9 cellular contexts compared by ENCODE assay signal in genomic region chr11:2940166-2940929, GRCh38. TPM values are rescaled to one million over a fixed set of nuclear protein-coding genes. Genes with fewer than 3 reads are reported as not detected.
A peak's percentile ranks its signal among the peaks of the same experiment; 100 is the strongest.
DNase-seq lines count a peak whose midpoint lies in the region; ATAC-seq and TF ChIP-seq lines count a peak whose summit lies in the region.
"Had no signal": no experiment of that assay in that cellular context is flagged by ENCODE, and none has a peak within 500 bp of the region (broad histone marks: within the 10 kb centered on the region; RNA-seq: fewer than 3 reads in every experiment).

No MANE protein-coding gene starts in this region.

- CTCF ChIA-PET in activated B cell treated with CpG ODN at 0.5 μM for 24 hours (lab: Charles Lee) = interaction anchor here (1.7 kb wide), 1 partner anchor 10 kb away, joined by 6 read pairs; no protein-coding TSS in a partner anchor

- no peak overlapping the region for H3K4me3 ChIP-seq in stomach

- 39 to 49% (median 40%) methylated on average over 14 to 15 of the region's 15 CpGs for WGBS in stomach, 5 donors

- H3K27me3 ChIP-seq in stomach = no peaks in the 10 kb centered on the region

- intact Hi-C loops in activated B cell treated with CpG ODN at 0.5 μM for 24 hours (cut with micrococcal nuclease) (no loop called here), cardiac septum (cut with DNase I) (no loop called here), stomach (cut with DNase I; ENCODE audit: low total_unique reads) (no loop called here)

- POLR2A ChIA-PET in activated B cell treated with CpG ODN at 0.5 μM for 24 hours (lab: Charles Lee) = no interaction called here

- peaks cover 0 to 18% (median 10%) of the 10 kb centered on the region in 4 donors for H3K9me3 ChIP-seq in stomach

- peaks cover 2% of the 10 kb centered on the region for H3K4me1 Mint-ChIP-seq in activated B cell treated with CpG ODN at 0.5 μM for 24 hours

- H3K36me3 Mint-ChIP-seq in activated B cell treated with CpG ODN at 0.5 μM for 24 hours (ENCODE audit: low read depth) = peaks cover 16% of the 10 kb centered on the region

- no peak overlapping the region for H3K27ac Mint-ChIP-seq in activated B cell treated with CpG ODN at 0.5 μM for 24 hours

- TF ChIP-seq EP300 in stomach (IDR thresholded peaks at IDR 0.05) = no peak

- no peak overlapping the region for H3K4me3 Mint-ChIP-seq in activated B cell treated with CpG ODN at 0.5 μM for 24 hours

- ATAC-seq in activated B cell treated with CpG ODN at 0.5 μM for 24 hours (ENCODE audit: low read depth) (peak; percentile 66), GM18868 (IDR thresholded peaks at IDR 0.05; ENCODE audit: unreplicated experiment) (no peak), HG03378 (IDR thresholded peaks at IDR 0.05; ENCODE audit: unreplicated experiment) (no peak), GM18517 (IDR thresholded peaks at IDR 0.05; ENCODE audit: unreplicated experiment) (no peak)

- no peaks in the 10 kb centered on the region for H3K27me3 Mint-ChIP-seq in activated B cell treated with CpG ODN at 0.5 μM for 24 hours

- TF ChIP-seq CTCF in activated B cell treated with CpG ODN at 0.5 μM for 24 hours (IDR thresholded peaks at IDR 0.05) (no peak), stomach (IDR thresholded peaks at IDR 0.05) (no peak)

- H3K4me1 ChIP-seq in stomach = peaks cover 21 to 50% (median 36%) of the 10 kb centered on the region in 4 donors

- H3K27ac ChIP-seq in stomach = peak overlapping the region; percentile 56 to 78 (median 67)

- peaks cover 0 to 23% (median 20%) of the 10 kb centered on the region in 4 donors for H3K36me3 ChIP-seq in stomach

- peak; percentile 71 for DNase-seq in activated CD8-positive, alpha-beta memory T cell treated with anti-CD3 and anti-CD28 coated beads, Interleukin-2, amount 50 U/mL, for 48 hours
- no peak for DNase-seq in activated CD8-positive, alpha-beta memory T cell treated with anti-CD3 and anti-CD28 coated beads for 24 hours
- DNase-seq in activated B cell treated with CpG ODN at 0.5 μM for 24 hours (no peak), cardiac septum (ENCODE audit: low spot score) (peak; percentile 80), stomach (peak; percentile 70)
- DNase-seq: DMS153 had no signal

- TF ChIP-seq POLR2A in stomach (IDR thresholded peaks at IDR 0.05) = no peak

- H3K9me3 Mint-ChIP-seq in activated B cell treated with CpG ODN at 0.5 μM for 24 hours = peaks cover 11% of the 10 kb centered on the region

RNA-seq across cellular contexts. Expression of gene PHLDA2, which starts 11.1 kb away (rescaled TPM):
- 0.42 and 0.54 TPM in 2 replicates for total RNA-seq in activated B cell treated with CpG ODN at 0.5 μM for 24 hours
- 2.1 TPM for total RNA-seq in cardiac septum
- total RNA-seq in stomach = 10 to 100 TPM in 1 of 5 donors, 1 to 10 TPM in 1, not detected in 3; 3.1 to 34.2 TPM
- 10 to 100 TPM; 19.7 to 32.7 (median 25.5) TPM for polyA plus RNA-seq in stomach

RNA-seq across cellular contexts. Expression of gene NAP1L4, which starts 51.8 kb away (rescaled TPM):
- 112 and 115 TPM in 2 replicates for total RNA-seq in activated B cell treated with CpG ODN at 0.5 μM for 24 hours
- 189 TPM for total RNA-seq in cardiac septum
- total RNA-seq in stomach = 100 to 1,000 TPM in 4 of 5 donors, 10 to 100 TPM in 1; 80.5 to 438 (median 181) TPM
- polyA plus RNA-seq in stomach = 10 to 100 TPM; 61.3 to 82.7 (median 77.5) TPM

RNA-seq across cellular contexts. Expression of gene CDKN1C, which starts 54.8 kb away (rescaled TPM):
- total RNA-seq in activated B cell treated with CpG ODN at 0.5 μM for 24 hours (1.1 and 1.4 TPM in 2 replicates), cardiac septum (11.5 TPM), stomach (10 to 100 TPM; 10.5 to 99.1 (median 14.2) TPM)
- 10 to 100 TPM; 41.7 to 51.0 (median 42.9) TPM for polyA plus RNA-seq in stomach

Comparison
In these comparisons a context has a peak if more than half of its experiments do, and no peak if none do; other contexts are left out.
1. DNase-seq: peak in activated CD8-positive, alpha-beta memory T cell treated with anti-CD3 and anti-CD28 coated beads, Interleukin-2, amount 50 U/mL, for 48 hours (single experiment), cardiac septum (single experiment) and stomach (single experiment); none in activated CD8-positive, alpha-beta memory T cell treated with anti-CD3 and anti-CD28 coated beads for 24 hours (single experiment) and activated B cell treated with CpG ODN at 0.5 μM for 24 hours (single experiment).